19 cellular contexts compared by ENCODE assay signal in the genomic region with DNA sequence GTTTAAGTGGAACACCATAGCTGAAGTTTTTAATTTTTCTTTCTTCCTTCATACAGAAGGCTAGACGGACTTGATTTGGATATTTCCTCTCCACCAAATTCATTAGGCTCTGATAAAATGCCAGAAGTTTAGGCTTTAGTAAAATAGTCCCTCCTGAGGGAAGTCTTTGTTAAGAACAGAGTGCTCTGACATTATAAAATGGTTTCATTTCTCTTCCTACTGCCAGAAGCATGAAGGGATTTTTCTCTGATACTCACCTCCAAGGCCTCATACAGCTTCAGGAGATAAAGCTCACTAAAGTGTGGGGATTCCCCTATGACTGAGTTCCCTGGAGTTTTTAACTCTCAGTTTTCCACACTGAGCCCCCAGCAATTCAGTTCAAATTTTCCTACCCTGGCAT.
DNase-seq lines count a peak whose midpoint lies in the region; ATAC-seq and TF ChIP-seq lines count a peak whose summit lies in the region.
"Had no signal": no experiment of that assay in that cellular context is flagged by ENCODE, and none has a peak within 500 bp of the region (broad histone marks: within the 10 kb centered on the region; RNA-seq: fewer than 3 reads in every experiment).

No MANE protein-coding gene starts in this region.

- peak overlapping the region; percentile 45 for H2AFZ ChIP-seq in GM23338
- H2AFZ ChIP-seq in PC-3 (ENCODE audit: low read length), result no peak overlapping the region

- no peak overlapping the region for H3K9ac ChIP-seq in PC-3 (ENCODE audit: low read length)
- H3K9ac ChIP-seq: BLaER1 had no signal

- H3K9me3 Mint-ChIP-seq in GM23338, result no peaks in the 10 kb centered on the region
- no peaks in the 10 kb centered on the region for H3K9me3 Mint-ChIP-seq in osteocyte (ENCODE audit: unreplicated experiment)

- H4K20me1 ChIP-seq in GM23338 (replicated peaks; ENCODE audit: insufficient read depth) (no peaks in the 10 kb centered on the region), PC-3 (ENCODE audit: low read length) (no peaks in the 10 kb centered on the region)
- H4K20me1 ChIP-seq: BLaER1 had no signal

- DNase-seq in GM23338 (ENCODE audit: low spot score), result no peak
- no peak for DNase-seq in PC-3
- DNase-seq in left lobe of liver (ENCODE audit: low spot score), result no peak
- no peak for DNase-seq in osteocyte (ENCODE audit: extremely low spot score, unreplicated experiment)
- no peak for DNase-seq in NCI-H69 (lab: John Stamatoyannopoulos, UW)
- no peak for DNase-seq in NCI-H748 (lab: John Stamatoyannopoulos, UW; ENCODE audit: unreplicated experiment)
- DNase-seq: Caco-2; CD4-positive, CD25-positive, alpha-beta regulatory T cell; CD8-positive, alpha-beta T cell; DMS153; DND-41; H7; HCEC 1CT had no signal

- H3K4me3 ChIP-seq in GM23338 (no peak overlapping the region), PC-3 (ENCODE audit: low read length) (no peak overlapping the region)
- H3K4me3 ChIP-seq: BLaER1 had no signal

- H3K27me3 ChIP-seq in GM23338 (ENCODE audit: insufficient read depth) (no peaks in the 10 kb centered on the region), PC-3 (ENCODE audit: low read length) (no peaks in the 10 kb centered on the region)
- H3K27me3 ChIP-seq: BLaER1 had no signal

- H3K27me3 Mint-ChIP-seq in GM23338 (ENCODE audit: insufficient read depth, low read depth, poor library complexity), result no peaks in the 10 kb centered on the region
- H3K27me3 Mint-ChIP-seq in osteocyte (ENCODE audit: unreplicated experiment), result peaks cover 3% of the 10 kb centered on the region
- H3K27me3 Mint-ChIP-seq: B cell; CD4-positive, CD25-positive, alpha-beta regulatory T cell had no signal

- ATAC-seq in GM23338 (no peak), PC-3 (peak; percentile 20; the same call in 1 of the 2 replicates), left lobe of liver (peak; percentile 57), GM19455 (IDR thresholded peaks at IDR 0.05; ENCODE audit: unreplicated experiment) (no peak), HG03442 (IDR thresholded peaks at IDR 0.05; ENCODE audit: unreplicated experiment) (no peak)
- ATAC-seq: CD8-positive, alpha-beta T cell had no signal

- H3F3A ChIP-seq in GM23338 (replicated peaks; ENCODE audit: low read depth) (no peaks in the 10 kb centered on the region), PC-3 (ENCODE audit: low read length, unreplicated experiment) (no peaks in the 10 kb centered on the region)

- no peak overlapping the region for H3K27ac ChIP-seq in GM23338 (ENCODE audit: low read depth)
- no peak overlapping the region for H3K27ac ChIP-seq in PC-3 (ENCODE audit: low read length)
- H3K27ac ChIP-seq: 22Rv1, BLaER1, C4-2B had no signal

- BruUV-seq in PC-3 (replicated peaks; lab: Mats Ljungman, UMichigan), result no TSS peak

- no peaks in the 10 kb centered on the region for H3K4me1 ChIP-seq in GM23338 (ENCODE audit: insufficient read depth)
- no peaks in the 10 kb centered on the region; the same call in 1 of the 2 replicates for H3K4me1 ChIP-seq in PC-3 (ENCODE audit: insufficient read depth, low read length)
- H3K4me1 ChIP-seq: BLaER1, Caco-2 had no signal

- H3K4me2 ChIP-seq in GM23338, result no peak overlapping the region
- H3K4me2 ChIP-seq in PC-3 (ENCODE audit: low read length), result no peak overlapping the region
- H3K4me2 ChIP-seq: BLaER1 had no signal

- no peak for TF ChIP-seq CTCF in GM23338 (conservative IDR thresholded peaks at IDR 0.05; ENCODE audit: low read depth in 2 of 2)
- TF ChIP-seq CTCF in PC-3 (conservative IDR thresholded peaks at IDR 0.05; ENCODE audit: low read depth, low read length), result no peak
- peak; percentile 11 for TF ChIP-seq CTCF in osteocyte (IDR thresholded peaks at IDR 0.05)

- H3K9me2 ChIP-seq in GM23338 (ENCODE audit: insufficient read depth) (no peaks in the 10 kb centered on the region), PC-3 (replicated peaks; ENCODE audit: low read length) (no peaks in the 10 kb centered on the region)

- H3K4me1 Mint-ChIP-seq in GM23338, result no peaks in the 10 kb centered on the region
- no peaks in the 10 kb centered on the region for H3K4me1 Mint-ChIP-seq in osteocyte (ENCODE audit: unreplicated experiment)
- H3K4me1 Mint-ChIP-seq: B cell; CD4-positive, CD25-positive, alpha-beta regulatory T cell had no signal

- POLR2A ChIA-PET in PC-3 (lab: Charles Lee; ENCODE audit: unreplicated experiment), result no interaction called here

- H3K27ac Mint-ChIP-seq in GM23338 (no peak overlapping the region), osteocyte (ENCODE audit: unreplicated experiment) (no peak overlapping the region)
- H3K27ac Mint-ChIP-seq: B cell; CD4-positive, CD25-positive, alpha-beta regulatory T cell; CD8-positive, alpha-beta T cell had no signal

- no peaks in the 10 kb centered on the region for H3K9me3 ChIP-seq in PC-3 (ENCODE audit: low read length)
- H3K9me3 ChIP-seq: BLaER1, Caco-2 had no signal

- H3K4me3 Mint-ChIP-seq in GM23338 (no peak overlapping the region), osteocyte (ENCODE audit: unreplicated experiment) (no peak overlapping the region)
- H3K4me3 Mint-ChIP-seq: B cell; CD4-positive, CD25-positive, alpha-beta regulatory T cell; CD8-positive, alpha-beta T cell had no signal

- CTCF ChIA-PET in PC-3 (lab: Charles Lee), result no interaction called here

- intact Hi-C loops in PC-3 (cut with micrococcal nuclease), result loop anchor here (5.0 kb wide), 1 partner anchor 131 kb away; no protein-coding TSS in a partner anchor

- H3K36me3 Mint-ChIP-seq in GM23338 (ENCODE audit: low read depth) (no peaks in the 10 kb centered on the region), osteocyte (ENCODE audit: unreplicated experiment) (no peaks in the 10 kb centered on the region)
- H3K36me3 Mint-ChIP-seq: CD4-positive, CD25-positive, alpha-beta regulatory T cell; CD8-positive, alpha-beta T cell had no signal

- no peaks in the 10 kb centered on the region for H3K36me3 ChIP-seq in GM23338 (ENCODE audit: insufficient read depth)
- H3K36me3 ChIP-seq in PC-3 (ENCODE audit: low read depth, low read length), result no peaks in the 10 kb centered on the region
- H3K36me3 ChIP-seq: BLaER1 had no signal

- H3K79me2 ChIP-seq in GM23338 (replicated peaks; ENCODE audit: insufficient read depth) (no peaks in the 10 kb centered on the region), PC-3 (ENCODE audit: low read length) (no peaks in the 10 kb centered on the region)

TF ChIP-seq in GM23338, 12 proteins besides CTCF, POLR2A, EP300 and RAD21 (continues in another document):
- TF ChIP-seq NANOG (IDR thresholded peaks at IDR 0.05; ENCODE audit: borderline replicate concordance) (no peak), CREB1 (CRISPR knock-in tag; IDR thresholded peaks at IDR 0.05; ENCODE audit: low read depth) (no peak), POLR2AphosphoS5 (IDR thresholded peaks at IDR 0.05; ENCODE audit: low read depth) (no peak), STAT1 (IDR thresholded peaks at IDR 0.05; ENCODE audit: unreplicated experiment) (no peak), EZH2phosphoT487 (IDR thresholded peaks at IDR 0.05; ENCODE audit: unreplicated experiment) (no peak), EZH2 (IDR thresholded peaks at IDR 0.05; ENCODE audit: low read depth, unreplicated experiment) (no peak)

Comparison
In these comparisons a context has a peak if more than half of its experiments do, and no peak if none do; other contexts are left out.
1. ATAC-seq: peak in PC-3 (single experiment) and left lobe of liver (single experiment); none in GM23338 (single experiment), GM19455 (single experiment) and HG03442 (single experiment).